Comparison of ENCODE assay signal across 7 cellular contexts in genomic region chr3:69094467-69095205, GRCh38. TPM values are rescaled to one million over a fixed set of nuclear protein-coding genes. Genes with fewer than 3 reads are reported as not detected.
DNase-seq lines count a peak whose midpoint lies in the region; ATAC-seq and TF ChIP-seq lines count a peak whose summit lies in the region.

No MANE protein-coding gene starts in this region.

- no peaks in the 10 kb centered on the region for H3K9me3 ChIP-seq in heart left ventricle

- no peaks in the 10 kb centered on the region for H3K27me3 ChIP-seq in HL-60 (ENCODE audit: insufficient read depth, poor library complexity, severe bottlenecking)
- no peaks in the 10 kb centered on the region for H3K27me3 ChIP-seq in heart left ventricle

- TF ChIP-seq POLR2A in heart left ventricle (IDR thresholded peaks at IDR 0.05) = no peak

- H3K4me3 ChIP-seq in HL-60 (replicated peaks; ENCODE audit: insufficient read depth, low read length) = no peak overlapping the region
- H3K4me3 ChIP-seq in heart left ventricle = peak overlapping the region in 2 of 12 donors; percentile 10 to 16

- peak in 1 of 2 experiments; percentile 56 for DNase-seq in HL-60 (ENCODE audit: low read depth in 1 of 2, low spot score in 1 of 2)
- peak; percentile 40 for DNase-seq in UCSD-AML1 (lab: John Stamatoyannopoulos, UW; ENCODE audit: unreplicated experiment)
- DNase-seq in heart left ventricle = no peak
- peak in 4 of 49 donors; percentile 24 to 39 (median 30) for DNase-seq in substantia nigra (lab: John Stamatoyannopoulos, UW)
- DNase-seq in NCI-H446 (lab: John Stamatoyannopoulos, UW) = no peak
- DNase-seq in activated CD4-positive, alpha-beta T cell treated with anti-CD3 and anti-CD28 coated beads, Interleukin-2, amount 50 U/mL, for 48 hours = no peak

- peaks cover 0 to 56% (median 9%) of the 10 kb centered on the region in 9 donors for H3K36me3 ChIP-seq in heart left ventricle

- no peak for TF ChIP-seq CTCF in HL-60 (IDR thresholded peaks at IDR 0.05; ENCODE audit: insufficient read depth, low read length)
- TF ChIP-seq CTCF in heart left ventricle (IDR thresholded peaks at IDR 0.05) = no peak

- ATAC-seq in heart left ventricle = peak in 2 of 4 donors; percentile 18 to 30
- ATAC-seq in HG03196 (IDR thresholded peaks at IDR 0.05; ENCODE audit: unreplicated experiment) = no peak

- intact Hi-C loops in heart left ventricle (cut with DNase I) = no loop called here

- peaks cover 4 to 100% (median 83%) of the 10 kb centered on the region in 12 donors for H3K4me1 ChIP-seq in heart left ventricle

- peak overlapping the region; percentile 72 for H3K27ac ChIP-seq in HL-60 (replicated peaks)
- H3K27ac ChIP-seq in heart left ventricle = peak overlapping the region in 11 of 12 donors; percentile 6 to 99 (median 54)
- peak overlapping the region; percentile 86 for H3K27ac ChIP-seq in substantia nigra (ENCODE audit: low read depth, low read length, poor library complexity, severe bottlenecking)

- 52 to 57% (median 55%) methylated on average over 8 of the region's 8 CpGs for WGBS in heart left ventricle, 4 donors

RNA-seq across cellular contexts. Expression of gene ARL6IP5, which starts 9.9 kb away (rescaled TPM):
- 100 to 1,000 TPM; 164 to 231 (median 197) TPM for total RNA-seq in heart left ventricle
- polyA plus RNA-seq in heart left ventricle = 100 to 1,000 TPM; 245 to 256 TPM

RNA-seq across cellular contexts. Expression of gene UBA3, which starts 14.5 kb away (rescaled TPM):
- 100 to 1,000 TPM in 2 of 9 donors, 10 to 100 TPM in 7; 70.9 to 117 (median 79.4) TPM for total RNA-seq in heart left ventricle
- 10 to 100 TPM; 45.1 to 57.7 TPM for polyA plus RNA-seq in heart left ventricle

RNA-seq across cellular contexts. Expression of gene LMOD3, which starts 27.8 kb away (rescaled TPM):
- total RNA-seq in heart left ventricle = 100 to 1,000 TPM in 8 of 9 donors, 10 to 100 TPM in 1; 95.9 to 233 (median 159) TPM
- 10 to 100 TPM; 38.6 to 99.8 TPM for polyA plus RNA-seq in heart left ventricle

RNA-seq across cellular contexts. Expression of gene TMF1, which starts 42.5 kb away (rescaled TPM):
- 10 to 100 TPM; 12.6 to 23.4 (median 20.1) TPM for total RNA-seq in heart left ventricle
- polyA plus RNA-seq in heart left ventricle = 10 to 100 TPM in 1 of 2 donors, 1 to 10 TPM in 1; 4.0 to 15.4 TPM
